Comparison of ENCODE assay signal across 14 cellular contexts in the genomic region with DNA sequence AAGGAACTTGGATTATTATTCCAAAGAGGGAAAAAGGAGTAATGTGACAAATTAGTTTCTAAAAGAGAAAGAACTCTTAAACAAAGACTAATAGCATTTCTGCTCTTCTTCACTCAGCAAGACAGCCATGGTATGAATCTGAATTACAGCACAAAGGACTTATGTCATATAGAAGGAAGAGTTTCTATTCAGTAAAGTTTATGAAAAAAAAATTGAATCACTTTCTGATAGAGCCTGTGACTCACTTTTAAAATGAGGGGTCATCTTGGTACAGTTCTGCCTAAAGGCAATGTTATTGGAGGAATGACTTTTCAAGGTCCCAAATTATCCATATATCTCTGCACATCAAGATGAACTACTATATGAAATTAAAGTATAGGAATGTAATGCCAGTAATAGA.
A peak's percentile ranks its signal among the peaks of the same experiment; 100 is the strongest.
DNase-seq lines count a peak whose midpoint lies in the region; ATAC-seq and TF ChIP-seq lines count a peak whose summit lies in the region.
"Had no signal": no experiment of that assay in that cellular context is flagged by ENCODE, and none has a peak within 500 bp of the region (broad histone marks: within the 10 kb centered on the region; RNA-seq: fewer than 3 reads in every experiment).

No MANE protein-coding gene starts in this region.

- DNase-seq in activated naive CD4-positive, alpha-beta T cell treated with anti-CD3 and anti-CD28 coated beads for 36 hours, result no peak
- DNase-seq in fibroblast of mammary gland (ENCODE audit: low read depth) (peak; percentile 9), amniotic stem cell (lab: John Stamatoyannopoulos, UW) (no peak), NCI-H1092 (lab: John Stamatoyannopoulos, UW) (no peak)
- DNase-seq: ACHN; CD4-positive, CD25-positive, alpha-beta regulatory T cell; DMS79 treated with DMSO at 0.1 percent for 48 hours; NCI-H187 treated with DMSO at 0.1 percent for 48 hours; NCI-H510A; Peyer's patch; SHP77 had no signal

- no peaks in the 10 kb centered on the region for H3K27me3 ChIP-seq in Loucy (ENCODE audit: insufficient read depth, low read length, poor library complexity, severe bottlenecking)
- H3K27me3 ChIP-seq: Peyer's patch had no signal

- no peak for ATAC-seq in GM18517 (IDR thresholded peaks at IDR 0.05; ENCODE audit: unreplicated experiment)

- H4K20me1 ChIP-seq in Loucy (ENCODE audit: insufficient read depth, low read length, poor library complexity, severe bottlenecking), result no peaks in the 10 kb centered on the region

- intact Hi-C loops in activated naive CD4-positive, alpha-beta T cell treated with anti-CD3 and anti-CD28 coated beads for 36 hours (cut with micrococcal nuclease), result loop anchor here (1.0 to 5.0 kb wide), 2 partner anchors 25 to 1108 kb away; partner anchors contain the start of genes CEP290 and TMTC3

- H3K4me1 Mint-ChIP-seq in activated naive CD4-positive, alpha-beta T cell treated with anti-CD3 and anti-CD28 coated beads, Interleukin-2, amount 50 U/mL, for 24 hours, result peaks cover 35% of the 10 kb centered on the region
- peaks cover 40% of the 10 kb centered on the region for H3K4me1 Mint-ChIP-seq in activated naive CD4-positive, alpha-beta T cell treated with anti-CD3 and anti-CD28 coated beads for 36 hours (ENCODE audit: low read depth)

- H3K9me3 Mint-ChIP-seq in activated naive CD4-positive, alpha-beta T cell treated with anti-CD3 and anti-CD28 coated beads, Interleukin-2, amount 50 U/mL, for 24 hours, result peaks cover 6% of the 10 kb centered on the region
- peaks cover 3% of the 10 kb centered on the region for H3K9me3 Mint-ChIP-seq in activated naive CD4-positive, alpha-beta T cell treated with anti-CD3 and anti-CD28 coated beads for 36 hours

- CTCF ChIA-PET in activated naive CD4-positive, alpha-beta T cell treated with anti-CD3 and anti-CD28 coated beads for 36 hours (lab: Charles Lee), result no interaction called here

- H3K27ac Mint-ChIP-seq in activated naive CD4-positive, alpha-beta T cell treated with anti-CD3 and anti-CD28 coated beads, Interleukin-2, amount 50 U/mL, for 24 hours, result no peak overlapping the region
- no peak overlapping the region for H3K27ac Mint-ChIP-seq in activated naive CD4-positive, alpha-beta T cell treated with anti-CD3 and anti-CD28 coated beads for 36 hours
- H3K27ac Mint-ChIP-seq: CD4-positive, CD25-positive, alpha-beta regulatory T cell had no signal

- peak overlapping the region; percentile 60 for H3K4me2 ChIP-seq in Loucy (ENCODE audit: low read depth, low read length, poor library complexity, severe bottlenecking)

- H3K4me1 ChIP-seq in Loucy (ENCODE audit: insufficient read depth, low read length, poor library complexity, severe bottlenecking), result peaks cover 56% of the 10 kb centered on the region
- H3K4me1 ChIP-seq: Peyer's patch had no signal

- no peaks in the 10 kb centered on the region for H3K9me3 ChIP-seq in Loucy (ENCODE audit: insufficient read depth, low read depth, low read length)
- H3K9me3 ChIP-seq: Peyer's patch had no signal

- TF ChIP-seq CTCF in Loucy (conservative IDR thresholded peaks at IDR 0.05; ENCODE audit: low read length), result no peak
- no peak for TF ChIP-seq CTCF in fibroblast of mammary gland (conservative IDR thresholded peaks at IDR 0.05; ENCODE audit: control insufficient read depth, insufficient read depth, low read depth, low read length)

- no peaks in the 10 kb centered on the region for H3K36me3 ChIP-seq in Loucy (ENCODE audit: insufficient read depth, low read length)
- H3K36me3 ChIP-seq: Peyer's patch had no signal

- H3K9ac ChIP-seq in Loucy (ENCODE audit: low read depth, low read length, poor library complexity, severe bottlenecking), result peak overlapping the region; percentile 11

- H3K4me3 Mint-ChIP-seq in activated naive CD4-positive, alpha-beta T cell treated with anti-CD3 and anti-CD28 coated beads, Interleukin-2, amount 50 U/mL, for 24 hours, result peak overlapping the region; percentile 12
- no peak overlapping the region for H3K4me3 Mint-ChIP-seq in activated naive CD4-positive, alpha-beta T cell treated with anti-CD3 and anti-CD28 coated beads for 36 hours
- H3K4me3 Mint-ChIP-seq: CD4-positive, CD25-positive, alpha-beta regulatory T cell had no signal

- no peaks in the 10 kb centered on the region for H3K36me3 Mint-ChIP-seq in activated naive CD4-positive, alpha-beta T cell treated with anti-CD3 and anti-CD28 coated beads, Interleukin-2, amount 50 U/mL, for 24 hours
- no peaks in the 10 kb centered on the region for H3K36me3 Mint-ChIP-seq in activated naive CD4-positive, alpha-beta T cell treated with anti-CD3 and anti-CD28 coated beads for 36 hours (ENCODE audit: low read depth)
- H3K36me3 Mint-ChIP-seq: CD4-positive, CD25-positive, alpha-beta regulatory T cell had no signal

- H3K27me3 Mint-ChIP-seq in activated naive CD4-positive, alpha-beta T cell treated with anti-CD3 and anti-CD28 coated beads, Interleukin-2, amount 50 U/mL, for 24 hours, result no peaks in the 10 kb centered on the region
- no peaks in the 10 kb centered on the region for H3K27me3 Mint-ChIP-seq in activated naive CD4-positive, alpha-beta T cell treated with anti-CD3 and anti-CD28 coated beads for 36 hours (ENCODE audit: low read depth)

- H3K4me3 ChIP-seq in Loucy (ENCODE audit: low read length, poor library complexity, severe bottlenecking) (peak overlapping the region; percentile 13), fibroblast of mammary gland (ENCODE audit: control insufficient read depth, low read depth, low read length) (no peak overlapping the region)
- H3K4me3 ChIP-seq: Peyer's patch had no signal

- H3F3A ChIP-seq in Loucy (ENCODE audit: low read depth), result no peaks in the 10 kb centered on the region

- no peaks in the 10 kb centered on the region for H3K9me2 ChIP-seq in Loucy (replicated peaks; ENCODE audit: low read depth, low read length)

- peak overlapping the region; percentile 41; the same call in 1 of the 2 replicates for H2AFZ ChIP-seq in Loucy (ENCODE audit: low read length)

- no peaks in the 10 kb centered on the region for H3K79me2 ChIP-seq in Loucy (ENCODE audit: insufficient read depth, low read length)
